In genomic region chr16:86637744-86638143, GRCh38 we compare ENCODE assay signal across 22 cellular contexts. TPM values are rescaled to one million over a fixed set of nuclear protein-coding genes. Genes with fewer than 3 reads are reported as not detected.
"Had no signal": no experiment of that assay in that cellular context is flagged by ENCODE, and none has a peak within 500 bp of the region (broad histone marks: within the 10 kb centered on the region; RNA-seq: fewer than 3 reads in every experiment).

No MANE protein-coding gene starts in this region.

- H3K36me3 ChIP-seq: left ventricle myocardium inferior, pancreas, prostate gland, spleen, tibial nerve, uterus had no signal

- H3K27ac ChIP-seq: hepatocyte, left ventricle myocardium inferior, pancreas, prostate gland, spleen, tibial nerve, uterus had no signal

- H3K79me2 ChIP-seq: hepatocyte had no signal

- H3K9me3 ChIP-seq: left ventricle myocardium inferior, mucosa of descending colon, pancreas, prostate gland, tibial nerve, uterus had no signal

- DNase-seq: islet precursor cell; left ventricle myocardium inferior; midbrain; mucosa of descending colon; naive thymus-derived CD8-positive, alpha-beta T cell; nucleus accumbens; pancreas; retina; right cardiac atrium; small intestine; spleen; stimulated activated CD4-positive, alpha-beta T cell treated with anti-CD3 and anti-CD28 coated beads, Interleukin-4, amount 100 ng/mL, for 24 hours; stimulated activated naive CD4-positive, alpha-beta T cell treated with Interleukin-2 at 50 U/mL for 16 hours; stimulated activated naive CD8-positive, alpha-beta T cell treated with anti-CD3 and anti-CD28 coated beads, Interleukin-15, amount 100 ng/mL, for 72 hours; substantia nigra; uterus had no signal

- H3K27me3 ChIP-seq: tibial nerve, uterus had no signal

- H3K4me3 ChIP-seq: hepatocyte, left ventricle myocardium inferior, lung, mucosa of descending colon, pancreas, prostate gland, spleen, tibial nerve, uterus had no signal

- H3K4me1 ChIP-seq: left ventricle myocardium inferior, pancreas, prostate gland, spleen, uterus had no signal

- H3K4me2 ChIP-seq: hepatocyte had no signal

- ATAC-seq: mucosa of descending colon; naive thymus-derived CD8-positive, alpha-beta T cell; pancreas; right cardiac atrium; sciatic nerve; stimulated activated effector memory CD8-positive, alpha-beta T cell treated with anti-CD3 and anti-CD28 coated beads, Interleukin-12 subunit alpha, Interleukin-12 subunit beta, amount 100 ng/mL, for 72 hours; stimulated activated naive CD8-positive, alpha-beta T cell treated with anti-CD3 and anti-CD28 coated beads, Interleukin-15, amount 100 ng/mL, for 72 hours had no signal

- H2AFZ ChIP-seq: hepatocyte had no signal

RNA-seq across cellular contexts. Expression of gene FOXL1, which starts 59.4 kb away (rescaled TPM):
- total RNA-seq: naive thymus-derived CD8-positive, alpha-beta T cell; spleen had no signal
- polyA plus RNA-seq: naive thymus-derived CD8-positive, alpha-beta T cell had no signal
